1 cellular context compared by ENCODE assay signal in genomic region chr6:156925718-156926607, GRCh38.
TF ChIP-seq lines count a peak whose summit lies in the region.

No MANE protein-coding gene starts in this region.

TF ChIP-seq in K562, 482 proteins besides CTCF, POLR2A, EP300 and RAD21 (continued from another document):
- no peak for TF ChIP-seq ZBTB12 (CRISPR knock-in tag; IDR thresholded peaks at IDR 0.05)
- no peak for TF ChIP-seq TAL1 (IDR thresholded peaks at IDR 0.05)
- no peak for TF ChIP-seq ZBTB9 (CRISPR knock-in tag; IDR thresholded peaks at IDR 0.05)
- TF ChIP-seq ZFP91 (CRISPR knock-in tag; IDR thresholded peaks at IDR 0.05): peak; percentile 67; the same call in 1 of the 2 replicates
